ENCODE assay signal across 8 cellular contexts in genomic region chr20:29327600-29328420, GRCh38.
A peak's percentile ranks its signal among the peaks of the same experiment; 100 is the strongest.
DNase-seq lines count a peak whose midpoint lies in the region; ATAC-seq, FAIRE-seq and TF ChIP-seq lines count a peak whose summit lies in the region.
"Not testable (repeated sequence)": the region's sequence is repeated elsewhere in the genome, so short reads cannot be mapped to it uniquely, and the experiment has no call there.

No MANE protein-coding gene starts in this region.

- intact Hi-C loops in kidney (cut with DNase I) = not testable (repeated sequence)

- not testable (repeated sequence) for H3K4me3 ChIP-seq in kidney (ENCODE audit: low read length in 2 of 2)

- not testable (repeated sequence) for H3K9ac ChIP-seq in kidney (ENCODE audit: low read length in 2 of 2)

- not testable (repeated sequence) for H3K27ac Mint-ChIP-seq in activated naive CD8-positive, alpha-beta T cell treated with anti-CD3 and anti-CD28 coated beads, Interleukin-2, amount 50 U/mL, for 24 hours; stimulated activated memory B cell treated with anti-CD40 and anti-IgM and Interleukin-4, amounts not matched to agents 10 μg/mL and 1 μg/mL and 100 μg/mL, for 72 hours

- TF ChIP-seq CTCF in C4-2B (conservative IDR thresholded peaks at IDR 0.05) (peak; percentile 68), kidney (IDR thresholded peaks at IDR 0.05; ENCODE audit: borderline replicate concordance, extremely low read depth, insufficient read depth) (peak; percentile 45)

- FAIRE-seq in kidney (lab: Jason Lieb, UNC) = not testable (repeated sequence)

- CTCF ChIA-PET in HEK293T (lab: Yijun Ruan, JAX) = not testable (repeated sequence)

- not testable (repeated sequence) for ATAC-seq in activated naive CD8-positive, alpha-beta T cell treated with anti-CD3 and anti-CD28 coated beads, Interleukin-2, amount 50 U/mL, for 24 hours; stimulated activated memory B cell treated with anti-CD40 and anti-IgM and Interleukin-4, amounts not matched to agents 10 μg/mL and 1 μg/mL and 100 μg/mL, for 72 hours

- not testable (repeated sequence) for H3K27ac ChIP-seq in C4-2B; kidney (ENCODE audit: low read depth in 2 of 2, low read length in 2 of 2)

- not testable (repeated sequence) for H3K36me3 ChIP-seq in kidney (ENCODE audit: control insufficient read depth in 1 of 2, insufficient read depth in 2 of 2, low read length in 2 of 2)

- not testable (repeated sequence) for H3K9me3 ChIP-seq in kidney (ENCODE audit: control insufficient read depth in 1 of 2, low read length in 2 of 2)

- H3K4me1 Mint-ChIP-seq in activated naive CD8-positive, alpha-beta T cell treated with anti-CD3 and anti-CD28 coated beads, Interleukin-2, amount 50 U/mL, for 24 hours; stimulated activated memory B cell treated with anti-CD40 and anti-IgM and Interleukin-4, amounts not matched to agents 10 μg/mL and 1 μg/mL and 100 μg/mL, for 72 hours: not testable (repeated sequence)

- DNase-seq in HEK293T (ENCODE audit: extremely low spot score) (peak; percentile 24), NCI-H2081 (lab: John Stamatoyannopoulos, UW) (peak; percentile 2 to 20), SHP77 treated with DMSO at 0.1 percent for 48 hours (lab: John Stamatoyannopoulos, UW) (peak; percentile 37), kidney (peak; percentile 81)
- peak; percentile 42 to 56 for DNase-seq in activated CD4-positive, alpha-beta T cell treated with anti-CD3 and anti-CD28 coated beads, Interleukin-2, amount 50 U/mL, for 48 hours
- DNase-seq in activated naive CD8-positive, alpha-beta T cell treated with anti-CD3 and anti-CD28 coated beads, Interleukin-2, amount 50 U/mL, for 24 hours = peak; percentile 50

- POLR2A ChIA-PET in HEK293T (lab: Yijun Ruan, JAX) = not testable (repeated sequence)

- H3K36me3 Mint-ChIP-seq in activated naive CD8-positive, alpha-beta T cell treated with anti-CD3 and anti-CD28 coated beads, Interleukin-2, amount 50 U/mL, for 24 hours (ENCODE audit: low read depth); stimulated activated memory B cell treated with anti-CD40 and anti-IgM and Interleukin-4, amounts not matched to agents 10 μg/mL and 1 μg/mL and 100 μg/mL, for 72 hours: not testable (repeated sequence)

- H3K27me3 Mint-ChIP-seq in activated naive CD8-positive, alpha-beta T cell treated with anti-CD3 and anti-CD28 coated beads, Interleukin-2, amount 50 U/mL, for 24 hours = peaks cover 11% of the 10 kb centered on the region
- H3K27me3 Mint-ChIP-seq in stimulated activated memory B cell treated with anti-CD40 and anti-IgM and Interleukin-4, amounts not matched to agents 10 μg/mL and 1 μg/mL and 100 μg/mL, for 72 hours = peaks cover 23% of the 10 kb centered on the region

- H3K9me3 Mint-ChIP-seq in activated naive CD8-positive, alpha-beta T cell treated with anti-CD3 and anti-CD28 coated beads, Interleukin-2, amount 50 U/mL, for 24 hours = peaks cover 34% of the 10 kb centered on the region
- peaks cover 14% of the 10 kb centered on the region for H3K9me3 Mint-ChIP-seq in stimulated activated memory B cell treated with anti-CD40 and anti-IgM and Interleukin-4, amounts not matched to agents 10 μg/mL and 1 μg/mL and 100 μg/mL, for 72 hours

- not testable (repeated sequence) for H3K4me1 ChIP-seq in kidney (ENCODE audit: control insufficient read depth in 1 of 2, insufficient read depth in 1 of 2, low read depth in 1 of 2, low read length in 2 of 2)

- H3K4me3 Mint-ChIP-seq in activated naive CD8-positive, alpha-beta T cell treated with anti-CD3 and anti-CD28 coated beads, Interleukin-2, amount 50 U/mL, for 24 hours = not testable (repeated sequence)
- H3K4me3 Mint-ChIP-seq in stimulated activated memory B cell treated with anti-CD40 and anti-IgM and Interleukin-4, amounts not matched to agents 10 μg/mL and 1 μg/mL and 100 μg/mL, for 72 hours = peak overlapping the region; percentile 10

Comparison
In these comparisons a context has a peak if more than half of its experiments do, and no peak if none do; other contexts are left out.
1. DNase-seq: peak in every context shown above with its lines; median percentile 81 in kidney; 50 in activated naive CD8-positive, alpha-beta T cell treated with anti-CD3 and anti-CD28 coated beads, Interleukin-2, amount 50 U/mL, for 24 hours; 49 in activated CD4-positive, alpha-beta T cell treated with anti-CD3 and anti-CD28 coated beads, Interleukin-2, amount 50 U/mL, for 48 hours; 37 in SHP77 treated with DMSO at 0.1 percent for 48 hours; 24 in HEK293T; 11 in NCI-H2081.